In genomic region chr3:86814321-86814720, GRCh38 we compare ENCODE assay signal across 14 cellular contexts.
"Had no signal": no experiment of that assay in that cellular context is flagged by ENCODE, and none has a peak within 500 bp of the region (broad histone marks: within the 10 kb centered on the region; RNA-seq: fewer than 3 reads in every experiment).

No MANE protein-coding gene starts in this region.

- H3K27ac ChIP-seq: adrenal gland, brain microvascular endothelial cell, parathyroid adenoma, right atrium auricular region, transverse colon had no signal

- H3K36me3 ChIP-seq: adrenal gland, brain microvascular endothelial cell, right atrium auricular region, transverse colon had no signal

- H3K9me3 Mint-ChIP-seq: dendritic cell treated with granulocyte-macrophage colony-stimulating factor and Interleukin-4, amounts not matched to agents 40 ng/mL and 50 ng/mL, for 4 days had no signal

- H3K27me3 ChIP-seq: adrenal gland, brain microvascular endothelial cell, right atrium auricular region, transverse colon had no signal

- H3K36me3 Mint-ChIP-seq: stimulated activated effector memory CD8-positive, alpha-beta T cell treated with anti-CD3 and anti-CD28 coated beads, Interleukin-12 subunit alpha, Interleukin-12 subunit beta, amount 100 ng/mL, for 72 hours had no signal

- H3K4me3 Mint-ChIP-seq: dendritic cell treated with granulocyte-macrophage colony-stimulating factor and Interleukin-4, amounts not matched to agents 40 ng/mL and 50 ng/mL, for 4 days; stimulated activated effector memory CD8-positive, alpha-beta T cell treated with anti-CD3 and anti-CD28 coated beads, Interleukin-12 subunit alpha, Interleukin-12 subunit beta, amount 100 ng/mL, for 72 hours; T-helper 17 cell had no signal

- H3K4me1 ChIP-seq: adrenal gland, parathyroid adenoma, right atrium auricular region, transverse colon had no signal

- H3K4me3 ChIP-seq: adrenal gland, right atrium auricular region, transverse colon had no signal

- DNase-seq: activated CD4-positive, alpha-beta T cell treated with anti-CD3 and anti-CD28 coated beads, Interleukin-2, amount 50 U/mL, for 1 hour; activated CD4-positive, CD25-positive, alpha-beta regulatory T cell; activated naive CD4-positive, alpha-beta T cell treated with anti-CD3 and anti-CD28 coated beads, Interleukin-2, amount 50 U/mL, for 16 hours; adrenal gland; brain microvascular endothelial cell; erythroblast; mammary epithelial cell; small intestine; T-helper 17 cell; transverse colon had no signal

- H3K27ac Mint-ChIP-seq: dendritic cell treated with granulocyte-macrophage colony-stimulating factor and Interleukin-4, amounts not matched to agents 40 ng/mL and 50 ng/mL, for 4 days; stimulated activated effector memory CD8-positive, alpha-beta T cell treated with anti-CD3 and anti-CD28 coated beads, Interleukin-12 subunit alpha, Interleukin-12 subunit beta, amount 100 ng/mL, for 72 hours; T-helper 17 cell had no signal

- H3K4me1 Mint-ChIP-seq: stimulated activated effector memory CD8-positive, alpha-beta T cell treated with anti-CD3 and anti-CD28 coated beads, Interleukin-12 subunit alpha, Interleukin-12 subunit beta, amount 100 ng/mL, for 72 hours; T-helper 17 cell had no signal

- H3K27me3 Mint-ChIP-seq: dendritic cell treated with granulocyte-macrophage colony-stimulating factor and Interleukin-4, amounts not matched to agents 40 ng/mL and 50 ng/mL, for 4 days; T-helper 17 cell had no signal

- H3K9ac ChIP-seq: parathyroid adenoma had no signal

- H3K9me3 ChIP-seq: adrenal gland, right atrium auricular region, transverse colon had no signal
